ENCODE assay signal across 21 cellular contexts in the genomic region with DNA sequence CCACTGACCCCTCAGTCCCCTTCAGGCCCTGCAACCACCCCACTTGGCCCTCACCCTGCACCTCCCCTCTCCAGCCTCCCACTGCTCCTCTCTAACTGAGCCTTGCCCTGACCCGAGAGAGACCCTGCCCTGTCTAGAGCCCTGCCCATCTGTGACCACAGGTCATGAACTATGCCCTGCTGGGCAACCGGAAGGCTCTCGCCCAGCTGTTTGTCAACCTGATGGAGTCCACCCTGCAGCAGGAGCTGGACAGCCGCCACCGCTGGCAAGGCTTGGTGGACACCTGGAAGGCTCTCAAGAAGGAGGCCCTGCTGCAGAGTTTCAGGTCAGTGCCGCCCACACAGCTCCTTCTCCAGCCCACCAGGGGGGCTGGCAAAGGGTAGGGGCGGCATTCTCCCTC.
"Had no signal": no experiment of that assay in that cellular context is flagged by ENCODE, and none has a peak within 500 bp of the region (broad histone marks: within the 10 kb centered on the region; RNA-seq: fewer than 3 reads in every experiment).

No MANE protein-coding gene starts in this region.

- H3K4me3 ChIP-seq: colonic mucosa, left ventricle myocardium inferior, neural progenitor cell, psoas muscle, testis, tibial nerve, upper lobe of right lung, vagina had no signal

- H3K27me3 ChIP-seq: colonic mucosa, foreskin keratinocyte, neural progenitor cell, testis, tibial nerve, upper lobe of right lung, vagina had no signal

- H3K9ac ChIP-seq: neural progenitor cell had no signal

- H3K9me3 ChIP-seq: colonic mucosa, left ventricle myocardium inferior, psoas muscle, testis, tibial nerve, upper lobe of right lung, vagina had no signal

- FAIRE-seq: keratinocyte had no signal

- ATAC-seq: foreskin keratinocyte; naive thymus-derived CD8-positive, alpha-beta T cell; psoas muscle; sciatic nerve; stimulated activated naive B cell treated with anti-CD40 and anti-IgM and Interleukin-4, amounts not matched to agents 10 μg/mL and 1 μg/mL and 100 μg/mL, for 72 hours; stimulated activated naive CD8-positive, alpha-beta T cell treated with anti-CD3 and anti-CD28 coated beads, Interleukin-15, amount 100 ng/mL, for 72 hours; upper lobe of right lung had no signal

- H3K36me3 ChIP-seq: colonic mucosa, neural progenitor cell, upper lobe of right lung had no signal

- H3K27ac ChIP-seq: colonic mucosa, foreskin keratinocyte, left ventricle myocardium inferior, neural progenitor cell, psoas muscle, testis, tibial nerve, upper lobe of right lung, vagina had no signal

- H3K4me2 ChIP-seq: neural progenitor cell had no signal

- H3K4me1 ChIP-seq: colonic mucosa, foreskin keratinocyte, left ventricle myocardium inferior, neural progenitor cell, psoas muscle, testis, tibial nerve, upper lobe of right lung, vagina had no signal

- DNase-seq: colonic mucosa; dermis blood vessel endothelial cell; foreskin keratinocyte; immature natural killer cell; left ventricle myocardium inferior; mammary epithelial cell; naive thymus-derived CD8-positive, alpha-beta T cell; occipital lobe; psoas muscle; retina; stimulated activated CD4-positive, alpha-beta T cell treated with anti-CD3 and anti-CD28 coated beads, Interleukin-2, amount 100 ng/mL, for 24 hours; stimulated activated CD4-positive, alpha-beta T cell treated with anti-CD3 and anti-CD28 coated beads, Interleukin-4, amount 100 ng/mL, for 4 hours; stimulated activated naive B cell treated with anti-CD40 and anti-IgM and Interleukin-4, amounts not matched to agents 10 μg/mL and 1 μg/mL and 100 μg/mL, for 72 hours; stimulated activated naive CD8-positive, alpha-beta T cell treated with anti-CD3 and anti-CD28 coated beads, Interleukin-15, amount 100 ng/mL, for 72 hours; testis; upper lobe of right lung had no signal

- H2AFZ ChIP-seq: neural progenitor cell had no signal
